ENCODE assay signal across 15 cellular contexts in genomic region chr2:189570565-189570964, GRCh38. TPM values are rescaled to one million over a fixed set of nuclear protein-coding genes. Genes with fewer than 3 reads are reported as not detected.
DNase-seq lines count a peak whose midpoint lies in the region; ATAC-seq and TF ChIP-seq lines count a peak whose summit lies in the region.
"Had no signal": no experiment of that assay in that cellular context is flagged by ENCODE, and none has a peak within 500 bp of the region (broad histone marks: within the 10 kb centered on the region; RNA-seq: fewer than 3 reads in every experiment).

No MANE protein-coding gene starts in this region.

- peak; percentile 84 for ATAC-seq in IMR-90 (ENCODE audit: low read depth)
- ATAC-seq in naive thymus-derived CD4-positive, alpha-beta T cell, result no peak
- ATAC-seq: body of pancreas had no signal

- peaks cover 7% of the 10 kb centered on the region for H3K4me1 ChIP-seq in IMR-90 (ENCODE audit: control insufficient read depth, insufficient read depth, low read length)
- H3K4me1 ChIP-seq in naive thymus-derived CD4-positive, alpha-beta T cell (ENCODE audit: control insufficient read depth in 2 of 2, insufficient read depth in 2 of 2, low read length in 2 of 2), result peaks cover 0 to 22% of the 10 kb centered on the region in 2 donors
- no peaks in the 10 kb centered on the region for H3K4me1 ChIP-seq in Karpas-422 (ENCODE audit: low read length)
- H3K4me1 ChIP-seq in suprapubic skin, result peaks cover 19% of the 10 kb centered on the region
- peaks cover 16% of the 10 kb centered on the region for H3K4me1 ChIP-seq in hepatocyte (ENCODE audit: insufficient read depth)
- H3K4me1 ChIP-seq: BE2C had no signal

- H2AK9ac ChIP-seq in IMR-90 (replicated peaks; ENCODE audit: low read depth, low read length, poor library complexity), result peak overlapping the region; percentile 46

- H4K8ac ChIP-seq in IMR-90 (ENCODE audit: low read depth in 2 of 2, low read length in 2 of 2), result peak overlapping the region in 1 of 2 experiments; percentile 50; a peak in 2 of 4 replicates

- H2AFZ ChIP-seq in IMR-90 (replicated peaks; ENCODE audit: low read length, poor library complexity) (no peak overlapping the region), Karpas-422 (ENCODE audit: low read length) (no peak overlapping the region), hepatocyte (no peak overlapping the region)

- no peak for TF ChIP-seq EP300 in suprapubic skin (IDR thresholded peaks at IDR 0.05)

- CTCF ChIA-PET in IMR-90 (lab: Yijun Ruan, JAX), result no interaction called here
- CTCF ChIA-PET in naive thymus-derived CD4-positive, alpha-beta T cell (lab: Charles Lee), result interaction anchor here (0.7 to 1.1 kb wide), 2 partner anchors 83 to 89 kb away, joined by 3 read pairs; no protein-coding TSS in a partner anchor

- 0 out of 2 replicates have a peak overlapping the region, but pooled peaks have one; percentile 15 for H3K14ac ChIP-seq in IMR-90 (replicated peaks; ENCODE audit: low read depth, low read length)

- no peaks in the 10 kb centered on the region for H3K79me1 ChIP-seq in IMR-90 (ENCODE audit: low read depth in 1 of 2, low read length in 2 of 2)

- H3K27ac ChIP-seq in IMR-90 (ENCODE audit: insufficient read depth, low read length) (no peak overlapping the region), Karpas-422 (ENCODE audit: low read length) (no peak overlapping the region), suprapubic skin (no peak overlapping the region), hepatocyte (no peak overlapping the region)
- H3K27ac ChIP-seq in naive thymus-derived CD4-positive, alpha-beta T cell (ENCODE audit: low read depth, low read length), result peak overlapping the region; percentile 17
- H3K27ac ChIP-seq: body of pancreas had no signal

- H3K9me2 ChIP-seq in Karpas-422 (replicated peaks; ENCODE audit: insufficient read depth, low read length) (no peaks in the 10 kb centered on the region), hepatocyte (replicated peaks; ENCODE audit: insufficient read depth) (no peaks in the 10 kb centered on the region)

- H3K4me3 ChIP-seq in AG10803 (ENCODE audit: low read length) (no peak overlapping the region), IMR-90 (ENCODE audit: insufficient read depth, low read depth, low read length) (no peak overlapping the region), Karpas-422 (ENCODE audit: low read length) (no peak overlapping the region), suprapubic skin (no peak overlapping the region), hepatocyte (no peak overlapping the region)
- H3K4me3 ChIP-seq in naive thymus-derived CD4-positive, alpha-beta T cell (ENCODE audit: low read length), result no peak overlapping the region
- H3K4me3 ChIP-seq: body of pancreas had no signal

- H3K4me2 ChIP-seq in IMR-90 (ENCODE audit: low read depth, low read length) (0 out of 2 replicates have a peak overlapping the region, but pooled peaks have one; percentile 10), Karpas-422 (ENCODE audit: low read depth, low read length, poor library complexity, severe bottlenecking) (no peak overlapping the region), hepatocyte (no peak overlapping the region)

- H3K23ac ChIP-seq in IMR-90 (ENCODE audit: low read depth, low read length), result 0 out of 2 replicates have a peak overlapping the region, but pooled peaks have one; percentile 11

- no peak overlapping the region; the same call in 1 of the 2 replicates for H3K56ac ChIP-seq in IMR-90 (ENCODE audit: extremely low read depth, insufficient read depth, low read length)

- H3K27ac Mint-ChIP-seq in dendritic cell treated with granulocyte-macrophage colony-stimulating factor and Interleukin-4, amounts not matched to agents 40 ng/mL and 50 ng/mL, for 4 days, result peak overlapping the region; percentile 22
- peak overlapping the region in 7 of 9 donors; percentile 21 to 99 (median 57) for H3K27ac Mint-ChIP-seq in naive thymus-derived CD4-positive, alpha-beta T cell
- H3K27ac Mint-ChIP-seq: nephron progenitor cell had no signal

- H3K36me3 ChIP-seq in IMR-90 (ENCODE audit: control insufficient read depth, insufficient read depth, low read length), result peaks cover 7% of the 10 kb centered on the region
- H3K36me3 ChIP-seq in naive thymus-derived CD4-positive, alpha-beta T cell (ENCODE audit: control insufficient read depth in 2 of 3, insufficient read depth in 3 of 3, low read length in 3 of 3), result no peaks in the 10 kb centered on the region
- no peaks in the 10 kb centered on the region for H3K36me3 ChIP-seq in Karpas-422 (ENCODE audit: insufficient read depth, low read length)
- H3K36me3 ChIP-seq in suprapubic skin, result peaks cover 52% of the 10 kb centered on the region
- no peaks in the 10 kb centered on the region for H3K36me3 ChIP-seq in hepatocyte (replicated peaks; ENCODE audit: insufficient read depth, low read depth)
- H3K36me3 ChIP-seq: BE2C had no signal

- peaks cover 4% of the 10 kb centered on the region for H3K9me1 ChIP-seq in IMR-90 (ENCODE audit: insufficient read depth, low read length)

- no peaks in the 10 kb centered on the region for H3K27me3 Mint-ChIP-seq in dendritic cell treated with granulocyte-macrophage colony-stimulating factor and Interleukin-4, amounts not matched to agents 40 ng/mL and 50 ng/mL, for 4 days
- no peaks in the 10 kb centered on the region for H3K27me3 Mint-ChIP-seq in naive thymus-derived CD4-positive, alpha-beta T cell

- in situ Hi-C loops in IMR-90 (cut with MboI; ENCODE audit: low sequenced_read_pairs), result no loop called here

- intact Hi-C loops in IMR-90 (cut with micrococcal nuclease), result no loop called here
- intact Hi-C loops in dendritic cell treated with granulocyte-macrophage colony-stimulating factor and Interleukin-4, amounts not matched to agents 40 ng/mL and 50 ng/mL, for 4 days (cut with micrococcal nuclease), result no loop called here
- intact Hi-C loops in naive thymus-derived CD4-positive, alpha-beta T cell (cut with micrococcal nuclease), result loop anchor here in 1 of 2 donors (10.0 kb wide), 1 partner anchor 1074 kb away; the partner anchor contains the start of gene NAB1

- H2AK5ac ChIP-seq in IMR-90 (ENCODE audit: low read depth, low read length), result peak overlapping the region; percentile 97

- BruUV-seq in IMR-90 (replicated peaks; lab: Mats Ljungman, UMichigan), result no TSS peak

- no peak overlapping the region for H3K4me3 Mint-ChIP-seq in dendritic cell treated with granulocyte-macrophage colony-stimulating factor and Interleukin-4, amounts not matched to agents 40 ng/mL and 50 ng/mL, for 4 days
- peak overlapping the region in 1 of 10 donors; percentile 14 for H3K4me3 Mint-ChIP-seq in naive thymus-derived CD4-positive, alpha-beta T cell
- H3K4me3 Mint-ChIP-seq: nephron progenitor cell had no signal

- peaks cover 78% of the 10 kb centered on the region for H3K36me3 Mint-ChIP-seq in dendritic cell treated with granulocyte-macrophage colony-stimulating factor and Interleukin-4, amounts not matched to agents 40 ng/mL and 50 ng/mL, for 4 days (ENCODE audit: low read depth)
- peaks cover 6 to 46% (median 44%) of the 10 kb centered on the region in 5 donors for H3K36me3 Mint-ChIP-seq in naive thymus-derived CD4-positive, alpha-beta T cell

- POLR2A ChIA-PET in IMR-90 (lab: Charles Lee; ENCODE audit: unreplicated experiment), result no interaction called here
- POLR2A ChIA-PET in naive thymus-derived CD4-positive, alpha-beta T cell (lab: Charles Lee), result interaction anchor here (0.7 to 5.5 kb wide), 2 partner anchors 9 to 19 kb away, joined by 3 to 40 read pairs; partner anchors contain the start of gene SLC40A1

- no peaks in the 10 kb centered on the region for H3K27me3 ChIP-seq in IMR-90 (ENCODE audit: control insufficient read depth, insufficient read depth, low read length)
- H3K27me3 ChIP-seq in naive thymus-derived CD4-positive, alpha-beta T cell (ENCODE audit: control insufficient read depth in 2 of 2, insufficient read depth in 2 of 2, low read length in 2 of 2), result no peaks in the 10 kb centered on the region
- no peaks in the 10 kb centered on the region for H3K27me3 ChIP-seq in Karpas-422 (ENCODE audit: low read length)
- no peaks in the 10 kb centered on the region for H3K27me3 ChIP-seq in suprapubic skin
- H3K27me3 ChIP-seq in hepatocyte, result no peaks in the 10 kb centered on the region
- H3K27me3 ChIP-seq: BE2C, body of pancreas had no signal

- peak overlapping the region; percentile 90 for H3K4ac ChIP-seq in IMR-90 (ENCODE audit: low read depth, low read length)

- peak overlapping the region; percentile 71 for H4K91ac ChIP-seq in IMR-90 (ENCODE audit: insufficient read depth, low read depth, low read length)

- H2BK5ac ChIP-seq in IMR-90 (ENCODE audit: low read depth, low read length, poor library complexity, severe bottlenecking), result peak overlapping the region; percentile 70

- DNase-seq in AG10803 (ENCODE audit: low read depth) (peak; percentile 87), IMR-90 (peak; percentile 84), Karpas-422 (no peak), suprapubic skin (ENCODE audit: low spot score in 2 of 2) (no peak), hepatocyte (ENCODE audit: low spot score) (no peak), DMS79 treated with DMSO at 0.1 percent for 48 hours (lab: John Stamatoyannopoulos, UW) (no peak)
- no peak for DNase-seq in naive thymus-derived CD4-positive, alpha-beta T cell
- DNase-seq: BE2C; body of pancreas; NCI-H1436 treated with DMSO at 0.1 percent for 48 hours; NCI-H82; nephron progenitor cell; SIG-M5; stimulated activated CD4-positive, alpha-beta T cell treated with anti-CD3 and anti-CD28 coated beads, Interleukin-12 subunit alpha, Interleukin-12 subunit beta, amount 100 ng/mL, for 4 hours had no signal

- H2BK120ac ChIP-seq in IMR-90 (ENCODE audit: low read depth, low read length), result peak overlapping the region; percentile 54

- H3K9ac ChIP-seq in IMR-90 (ENCODE audit: low read depth, low read length), result no peak overlapping the region
- H3K9ac ChIP-seq in Karpas-422 (ENCODE audit: low read length), result no peak overlapping the region

- peak overlapping the region; percentile 75; the same call in 1 of the 2 replicates for H2BK20ac ChIP-seq in IMR-90 (ENCODE audit: low read depth, low read length)

- H3K9me3 ChIP-seq in IMR-90 (ENCODE audit: control insufficient read depth, insufficient read depth, low read length), result no peaks in the 10 kb centered on the region
- no peaks in the 10 kb centered on the region for H3K9me3 ChIP-seq in naive thymus-derived CD4-positive, alpha-beta T cell (ENCODE audit: control insufficient read depth in 2 of 3, low read length in 3 of 3)
- no peaks in the 10 kb centered on the region for H3K9me3 ChIP-seq in Karpas-422 (ENCODE audit: low read length)
- H3K9me3 ChIP-seq in suprapubic skin, result no peaks in the 10 kb centered on the region
- H3K9me3 ChIP-seq in hepatocyte (ENCODE audit: low read depth), result no peaks in the 10 kb centered on the region
- H3K9me3 ChIP-seq: BE2C, body of pancreas had no signal

- dilution Hi-C loops in IMR-90 (cut with HindIII; ENCODE audit: low sequenced_read_pairs, unreplicated experiment), result no loop called here

- H2BK15ac ChIP-seq in IMR-90 (ENCODE audit: low read depth, low read length), result peak overlapping the region; percentile 94; the same call in 1 of the 3 replicates

- no peak for TF ChIP-seq CTCF in AG10803 (conservative IDR thresholded peaks at IDR 0.05; ENCODE audit: low read length)
- no peak for TF ChIP-seq CTCF in IMR-90 (conservative IDR thresholded peaks at IDR 0.05; ENCODE audit: low read depth, low read length)
- TF ChIP-seq CTCF in suprapubic skin (IDR thresholded peaks at IDR 0.05), result no peak
- TF ChIP-seq CTCF in hepatocyte (IDR thresholded peaks at IDR 0.05; ENCODE audit: poor library complexity), result no peak

- H3K79me2 ChIP-seq in Karpas-422 (ENCODE audit: low read length), result no peaks in the 10 kb centered on the region
- H3K79me2 ChIP-seq in hepatocyte, result peaks cover 40% of the 10 kb centered on the region

- TF ChIP-seq POLR2A in IMR-90 (IDR thresholded peaks at IDR 0.05; ENCODE audit: low read depth, low read length) (no peak), suprapubic skin (IDR thresholded peaks at IDR 0.05) (no peak)

- H4K20me1 ChIP-seq in IMR-90 (ENCODE audit: insufficient read depth, low read length) (peaks cover 3% of the 10 kb centered on the region; the same call in 1 of the 2 replicates), Karpas-422 (ENCODE audit: insufficient read depth, low read depth, low read length) (no peaks in the 10 kb centered on the region), hepatocyte (ENCODE audit: insufficient read depth, poor library complexity, severe bottlenecking) (no peaks in the 10 kb centered on the region)

- no peaks in the 10 kb centered on the region for H3K9me3 Mint-ChIP-seq in dendritic cell treated with granulocyte-macrophage colony-stimulating factor and Interleukin-4, amounts not matched to agents 40 ng/mL and 50 ng/mL, for 4 days
- H3K9me3 Mint-ChIP-seq in naive thymus-derived CD4-positive, alpha-beta T cell, result peaks cover 0 to 3% (median 0%) of the 10 kb centered on the region in 11 donors
- H3K9me3 Mint-ChIP-seq: nephron progenitor cell had no signal

- no peak overlapping the region for H4K5ac ChIP-seq in IMR-90 (ENCODE audit: low read depth, low read length)

- no peak for TF ChIP-seq RAD21 in IMR-90 (IDR thresholded peaks at IDR 0.05; ENCODE audit: low read length)

- peaks cover 63% of the 10 kb centered on the region for H3K4me1 Mint-ChIP-seq in dendritic cell treated with granulocyte-macrophage colony-stimulating factor and Interleukin-4, amounts not matched to agents 40 ng/mL and 50 ng/mL, for 4 days (ENCODE audit: low read depth)
- H3K4me1 Mint-ChIP-seq in naive thymus-derived CD4-positive, alpha-beta T cell, result peaks cover 14 to 80% (median 60%) of the 10 kb centered on the region in 7 donors
- H3K4me1 Mint-ChIP-seq: nephron progenitor cell had no signal

- H3K18ac ChIP-seq in IMR-90 (ENCODE audit: low read depth, low read length), result no peak overlapping the region

RNA-seq across cellular contexts. Expression of gene SLC40A1, which starts 10.0 kb away (rescaled TPM):
- total RNA-seq in IMR-90 (2012; rRNA removed) (3.9 and 5.0 TPM in 2 replicates), suprapubic skin (10 to 100 TPM; 17.2 to 33.6 (median 19.6) TPM), hepatocyte (225 and 261 TPM in 2 replicates)
- polyA plus RNA-seq in IMR-90 (2012; rRNA removed) (1.3 and 1.5 TPM in 2 replicates), hepatocyte (153 and 186 TPM in 2 replicates)
- polyA plus RNA-seq in IMR-90 (2012; cell fraction: cytosol; rRNA removed), result 1.0 and 1.5 TPM in 2 replicates
- polyA plus RNA-seq in IMR-90 (2012; cell fraction: nucleus; rRNA removed; ENCODE audit: low replicate concordance), result 0.25 and 1.4 TPM in 2 replicates
- total RNA-seq in naive thymus-derived CD4-positive, alpha-beta T cell, result 10 to 100 TPM in 4 of 5 experiments, 1 to 10 TPM in 1; 4.2 to 38.0 (median 24.4) TPM
- 100 to 1,000 TPM; 101 to 117 TPM for polyA plus RNA-seq in naive thymus-derived CD4-positive, alpha-beta T cell
- total RNA-seq in Karpas-422 (2014; rRNA removed; shearing (Covaris generic); ENCODE audit: low replicate concordance), result not detected in 2 replicates

Comparison
In these comparisons a context has a peak if more than half of its experiments do, and no peak if none do; other contexts are left out.
1. DNase-seq: peak in AG10803 (single experiment) and IMR-90 (single experiment); none in naive thymus-derived CD4-positive, alpha-beta T cell (0 of 9), Karpas-422 (single experiment), suprapubic skin (0 of 2), hepatocyte (single experiment) and DMS79 treated with DMSO at 0.1 percent for 48 hours (single experiment).